In the genomic region with DNA sequence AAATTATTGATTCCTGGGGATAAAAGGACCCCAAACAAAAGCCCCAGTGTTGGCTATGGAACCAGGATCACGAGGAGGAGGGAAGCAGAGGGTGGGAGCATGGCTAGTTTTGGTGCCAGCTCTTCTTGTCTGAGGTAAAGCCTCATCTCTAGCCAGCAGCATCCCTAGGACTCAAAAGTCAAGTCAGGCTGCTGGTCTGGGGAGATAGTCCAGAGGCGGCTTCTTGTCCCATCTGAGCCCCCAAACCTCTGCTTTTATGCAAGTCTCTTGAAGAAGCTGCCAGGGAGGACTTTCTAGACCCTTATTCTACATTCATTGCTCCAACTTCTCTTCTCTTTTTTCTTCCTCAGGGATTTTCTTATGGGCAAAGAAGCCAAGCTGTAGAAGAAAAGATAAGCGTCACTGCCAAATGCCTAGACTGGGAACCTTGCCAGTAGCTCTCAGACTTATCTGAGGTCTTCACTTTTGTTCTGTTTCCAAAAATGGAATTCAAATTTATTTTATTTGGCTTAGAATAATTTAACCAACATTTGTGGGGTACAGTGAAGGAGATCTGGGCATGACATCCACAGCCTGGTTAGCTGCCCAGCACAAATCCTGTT, we compare ENCODE assay signal across 9 cellular contexts. TPM values are rescaled to one million over a fixed set of nuclear protein-coding genes. Genes with fewer than 3 reads are reported as not detected.
A peak's percentile ranks its signal among the peaks of the same experiment; 100 is the strongest.
DNase-seq lines count a peak whose midpoint lies in the region; ATAC-seq and TF ChIP-seq lines count a peak whose summit lies in the region.
"Had no signal": no experiment of that assay in that cellular context is flagged by ENCODE, and none has a peak within 500 bp of the region (broad histone marks: within the 10 kb centered on the region; RNA-seq: fewer than 3 reads in every experiment).

No MANE protein-coding gene starts in this region.

- H3K36me3 Mint-ChIP-seq in activated T-cell treated with anti-CD3 and anti-CD28 coated beads, Interleukin-2, amount 50 U/mL, for 72 hours (ENCODE audit: insufficient read depth in 2 of 2) = no peaks in the 10 kb centered on the region
- H3K36me3 Mint-ChIP-seq: activated naive CD4-positive, alpha-beta T cell treated with anti-CD3 and anti-CD28 coated beads, Interleukin-2, amount 50 U/mL, for 24 hours had no signal

- H3K36me3 ChIP-seq in duodenal mucosa (ENCODE audit: control insufficient read depth in 1 of 2, insufficient read depth in 2 of 2, low read length in 2 of 2) (no peaks in the 10 kb centered on the region), muscle layer of colon (ENCODE audit: insufficient read depth, low read length) (no peaks in the 10 kb centered on the region)

- no peak for ATAC-seq in activated T-cell treated with anti-CD3 and anti-CD28 coated beads, Interleukin-2, amount 50 U/mL, for 72 hours (replicated peaks in 1 of 2)
- ATAC-seq in HG02970 (IDR thresholded peaks at IDR 0.05; ENCODE audit: low FRiP score, unreplicated experiment) (no peak), HG03460 (IDR thresholded peaks at IDR 0.05; ENCODE audit: unreplicated experiment) (no peak)

- H3K9me3 Mint-ChIP-seq in activated T-cell treated with anti-CD3 and anti-CD28 coated beads, Interleukin-2, amount 50 U/mL, for 72 hours = no peaks in the 10 kb centered on the region
- H3K9me3 Mint-ChIP-seq: activated naive CD4-positive, alpha-beta T cell treated with anti-CD3 and anti-CD28 coated beads, Interleukin-2, amount 50 U/mL, for 24 hours had no signal

- peak overlapping the region; percentile 20 to 48 for H3K9ac ChIP-seq in duodenal mucosa (ENCODE audit: low read depth in 1 of 2, low read length in 2 of 2)
- H3K9ac ChIP-seq in muscle layer of colon (ENCODE audit: low read length) = peak overlapping the region; percentile 42

- DNase-seq in NCI-H446 (lab: John Stamatoyannopoulos, UW) (peak; percentile 76 to 78), SW480 (ENCODE audit: low spot score) (no peak)
- no peak for DNase-seq in activated T-cell treated with anti-CD3 and anti-CD28 coated beads, Interleukin-2, amount 50 U/mL, for 72 hours

- TF ChIP-seq CTCF in 22Rv1 (IDR thresholded peaks at IDR 0.05) = no peak

- H3K27ac ChIP-seq in 22Rv1 (peak overlapping the region; percentile 80), duodenal mucosa (ENCODE audit: low read depth, low read length) (peak overlapping the region; percentile 42), muscle layer of colon (ENCODE audit: low read depth, low read length) (peak overlapping the region; percentile 27)

- H3K27ac Mint-ChIP-seq in activated T-cell treated with anti-CD3 and anti-CD28 coated beads, Interleukin-2, amount 50 U/mL, for 72 hours = no peak overlapping the region
- H3K27ac Mint-ChIP-seq: activated naive CD4-positive, alpha-beta T cell treated with anti-CD3 and anti-CD28 coated beads, Interleukin-2, amount 50 U/mL, for 24 hours had no signal

- H3K4me1 ChIP-seq in duodenal mucosa (ENCODE audit: control insufficient read depth in 1 of 2, insufficient read depth in 2 of 2, low read length in 2 of 2) (peaks cover 24% of the 10 kb centered on the region in 2 donors), muscle layer of colon (ENCODE audit: insufficient read depth, low read length) (peaks cover 21% of the 10 kb centered on the region)

- H3K4me3 ChIP-seq in duodenal mucosa (ENCODE audit: low read depth in 1 of 2, low read length in 2 of 2) (peak overlapping the region; percentile 14 to 25), muscle layer of colon (ENCODE audit: low read depth in 1 of 2, low read length in 2 of 2) (peak overlapping the region in 1 of 2 donors; percentile 39)

- no peaks in the 10 kb centered on the region for H3K27me3 Mint-ChIP-seq in activated T-cell treated with anti-CD3 and anti-CD28 coated beads, Interleukin-2, amount 50 U/mL, for 72 hours (ENCODE audit: low read depth)
- H3K27me3 Mint-ChIP-seq: activated naive CD4-positive, alpha-beta T cell treated with anti-CD3 and anti-CD28 coated beads, Interleukin-2, amount 50 U/mL, for 24 hours had no signal

- H3K4me3 Mint-ChIP-seq in activated T-cell treated with anti-CD3 and anti-CD28 coated beads, Interleukin-2, amount 50 U/mL, for 72 hours = no peak overlapping the region
- H3K4me3 Mint-ChIP-seq: activated naive CD4-positive, alpha-beta T cell treated with anti-CD3 and anti-CD28 coated beads, Interleukin-2, amount 50 U/mL, for 24 hours had no signal

- H3K27me3 ChIP-seq in duodenal mucosa (ENCODE audit: control insufficient read depth in 1 of 2, insufficient read depth in 2 of 2, low read length in 2 of 2) (no peaks in the 10 kb centered on the region), muscle layer of colon (ENCODE audit: control insufficient read depth in 1 of 2, insufficient read depth in 2 of 2, low read length in 2 of 2) (no peaks in the 10 kb centered on the region)

- no peaks in the 10 kb centered on the region for H3K4me1 Mint-ChIP-seq in activated T-cell treated with anti-CD3 and anti-CD28 coated beads, Interleukin-2, amount 50 U/mL, for 72 hours (ENCODE audit: low read depth)
- H3K4me1 Mint-ChIP-seq: activated naive CD4-positive, alpha-beta T cell treated with anti-CD3 and anti-CD28 coated beads, Interleukin-2, amount 50 U/mL, for 24 hours had no signal

- no peaks in the 10 kb centered on the region for H3K9me3 ChIP-seq in duodenal mucosa (ENCODE audit: control insufficient read depth in 1 of 2, low read length in 2 of 2)
- no peaks in the 10 kb centered on the region for H3K9me3 ChIP-seq in muscle layer of colon (ENCODE audit: low read length)

RNA-seq across cellular contexts. Expression of a gene that starts 6.9 kb away (rescaled TPM):
- under 1 TPM; 0.39 to 0.41 TPM for total RNA-seq in activated T-cell treated with anti-CD3 and anti-CD28 coated beads, Interleukin-2, amount 50 U/mL, for 72 hours

RNA-seq across cellular contexts. Expression of a gene that starts 17.3 kb away (rescaled TPM):
- 1 to 10 TPM; 1.7 to 3.5 TPM for total RNA-seq in activated T-cell treated with anti-CD3 and anti-CD28 coated beads, Interleukin-2, amount 50 U/mL, for 72 hours

RNA-seq across cellular contexts. Expression of a gene that starts 25.9 kb away (rescaled TPM):
- 10 to 100 TPM; 39.8 to 44.0 TPM for total RNA-seq in activated T-cell treated with anti-CD3 and anti-CD28 coated beads, Interleukin-2, amount 50 U/mL, for 72 hours

RNA-seq across cellular contexts. Expression of a gene that starts 33.7 kb away (rescaled TPM):
- 10 to 100 TPM; 30.9 to 35.6 TPM for total RNA-seq in activated T-cell treated with anti-CD3 and anti-CD28 coated beads, Interleukin-2, amount 50 U/mL, for 72 hours

RNA-seq across cellular contexts. Expression of a gene that starts 34.7 kb away (rescaled TPM):
- total RNA-seq in activated T-cell treated with anti-CD3 and anti-CD28 coated beads, Interleukin-2, amount 50 U/mL, for 72 hours = 100 to 1,000 TPM; 238 to 244 TPM

Comparison
In these comparisons a context has a peak if more than half of its experiments do, and no peak if none do; other contexts are left out.
1. H3K27ac ChIP-seq: peak in every context shown above with its lines; median percentile 80 in 22Rv1; 42 in duodenal mucosa; 27 in muscle layer of colon.
2. DNase-seq: peak in NCI-H446 (2 of 2); none in SW480 (single experiment) and activated T-cell treated with anti-CD3 and anti-CD28 coated beads, Interleukin-2, amount 50 U/mL, for 72 hours (0 of 2).